10 cellular contexts compared by ENCODE assay signal in the genomic region with DNA sequence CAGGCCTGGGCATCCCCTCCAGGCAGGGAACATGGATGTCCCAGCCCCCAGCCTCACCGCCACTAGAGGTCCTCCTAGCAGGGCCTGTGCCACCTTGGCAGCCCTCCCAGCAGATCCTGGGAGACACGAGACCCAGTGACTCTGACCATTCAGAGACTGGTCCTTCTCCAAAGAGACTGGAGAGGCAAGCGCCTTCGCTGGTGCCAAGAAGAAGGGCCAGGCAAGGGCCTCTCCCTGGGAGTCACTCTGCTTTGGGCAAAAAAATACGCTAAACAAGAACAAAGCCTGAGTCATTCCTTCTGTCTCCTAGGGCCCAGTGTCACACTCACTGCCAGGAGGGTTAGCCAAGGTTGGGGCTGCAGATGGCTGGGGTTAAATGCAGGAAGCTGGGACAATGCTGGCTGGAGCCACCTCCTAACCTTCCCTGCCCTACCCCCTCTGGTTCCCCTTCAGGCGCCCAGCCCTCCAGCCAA. TPM values are rescaled to one million over a fixed set of nuclear protein-coding genes. Genes with fewer than 3 reads are reported as not detected.
A peak's percentile ranks its signal among the peaks of the same experiment; 100 is the strongest.
DNase-seq lines count a peak whose midpoint lies in the region; FAIRE-seq and TF ChIP-seq lines count a peak whose summit lies in the region.
"Had no signal": no experiment of that assay in that cellular context is flagged by ENCODE, and none has a peak within 500 bp of the region (broad histone marks: within the 10 kb centered on the region; RNA-seq: fewer than 3 reads in every experiment).

No MANE protein-coding gene starts in this region.

- H3K9me3 Mint-ChIP-seq in activated CD4-positive, alpha-beta memory T cell treated with anti-CD3 and anti-CD28 coated beads for 36 hours = no peaks in the 10 kb centered on the region
- H3K9me3 Mint-ChIP-seq: naive thymus-derived CD4-positive, alpha-beta T cell had no signal

- H3K23ac ChIP-seq in neuronal stem cell (ENCODE audit: low read depth, low read length, poor library complexity) = no peak overlapping the region

- no peak overlapping the region for H2BK12ac ChIP-seq in neuronal stem cell (ENCODE audit: low read length)

- intact Hi-C loops in endothelial cell of umbilical vein (cut with micrococcal nuclease) = no loop called here
- intact Hi-C loops in activated CD4-positive, alpha-beta memory T cell treated with anti-CD3 and anti-CD28 coated beads for 36 hours (cut with micrococcal nuclease) = no loop called here

- H3K79me2 ChIP-seq in endothelial cell of umbilical vein (ENCODE audit: control insufficient read depth, insufficient read depth, low read length) = no peaks in the 10 kb centered on the region

- no peak overlapping the region for H2BK15ac ChIP-seq in neuronal stem cell (ENCODE audit: low read length)

- H3K4me2 ChIP-seq in endothelial cell of umbilical vein (ENCODE audit: insufficient read depth, low read length) (no peak overlapping the region), neuronal stem cell (ENCODE audit: insufficient read depth, low read length, poor library complexity, severe bottlenecking) (no peak overlapping the region)

- BruUV-seq in endothelial cell of umbilical vein (replicated peaks; lab: Mats Ljungman, UMichigan) = no TSS peak

- peaks cover 6% of the 10 kb centered on the region for H3K4me1 ChIP-seq in endothelial cell of umbilical vein (ENCODE audit: control insufficient read depth, extremely low read depth, insufficient read depth, low read length)
- peaks cover 0 to 2% of the 10 kb centered on the region in 2 donors for H3K4me1 ChIP-seq in neuronal stem cell (ENCODE audit: control insufficient read depth in 2 of 2, insufficient read depth in 1 of 2, low read depth in 1 of 2, low read length in 2 of 2)

- H3K4me3 ChIP-seq in endothelial cell of umbilical vein (replicated peaks in 1 of 3; ENCODE audit: insufficient read depth in 1 of 3, low read depth in 1 of 3, low read length in 3 of 3) = no peak overlapping the region
- H3K4me3 ChIP-seq in neuronal stem cell (ENCODE audit: low read length in 2 of 2) = no peak overlapping the region

- H3K27me3 ChIP-seq in endothelial cell of umbilical vein (ENCODE audit: control insufficient read depth in 2 of 2, insufficient read depth in 2 of 2, low read length in 2 of 2) (no peaks in the 10 kb centered on the region), neuronal stem cell (ENCODE audit: control insufficient read depth in 3 of 3, insufficient read depth in 3 of 3, low read depth in 1 of 3, low read length in 3 of 3) (no peaks in the 10 kb centered on the region)

- no peak overlapping the region for H3K4me3 Mint-ChIP-seq in activated CD4-positive, alpha-beta memory T cell treated with anti-CD3 and anti-CD28 coated beads for 36 hours
- H3K4me3 Mint-ChIP-seq: brain; naive thymus-derived CD4-positive, alpha-beta T cell had no signal

- peak; percentile 7 to 35 for TF ChIP-seq CTCF in endothelial cell of umbilical vein (IDR thresholded peaks at IDR 0.05; ENCODE audit: extremely low read depth in 1 of 2, insufficient read depth in 1 of 2, low read depth in 1 of 2, low read length in 2 of 2)

- H2AFZ ChIP-seq in endothelial cell of umbilical vein (ENCODE audit: low read depth, low read length) = peak overlapping the region; percentile 10
- no peak overlapping the region for H2AFZ ChIP-seq in neuronal stem cell (ENCODE audit: low read length)

- no peaks in the 10 kb centered on the region for H3K79me1 ChIP-seq in neuronal stem cell (ENCODE audit: low read depth, low read length)

- peak overlapping the region; percentile 82 for H3K18ac ChIP-seq in neuronal stem cell (ENCODE audit: low read length)

- TF ChIP-seq POLR2A in endothelial cell of umbilical vein (IDR thresholded peaks at IDR 0.05; ENCODE audit: low read depth, low read length) = peak; percentile 36

- dilution Hi-C loops in endothelial cell of umbilical vein (cut with MboI; ENCODE audit: extremely low pct_ligation_motif_present, low sequenced_read_pairs) = no loop called here

- H4K8ac ChIP-seq in neuronal stem cell (ENCODE audit: low read depth, low read length) = no peak overlapping the region

- peak; percentile 90 for FAIRE-seq in endothelial cell of umbilical vein (lab: Jason Lieb, UNC)

- H2BK5ac ChIP-seq in neuronal stem cell (ENCODE audit: low read length) = no peak overlapping the region

- no peak overlapping the region for H3K4ac ChIP-seq in neuronal stem cell (ENCODE audit: low read length)

- H4K20me1 ChIP-seq in endothelial cell of umbilical vein (replicated peaks; ENCODE audit: control insufficient read depth, extremely low read depth, insufficient read depth, low read length) = no peaks in the 10 kb centered on the region

- POLR2A ChIA-PET in endothelial cell of umbilical vein (lab: Charles Lee) = no interaction called here
- POLR2A ChIA-PET in activated CD4-positive, alpha-beta memory T cell treated with anti-CD3 and anti-CD28 coated beads for 36 hours (lab: Charles Lee) = no interaction called here

- H3K9ac ChIP-seq in endothelial cell of umbilical vein (replicated peaks; ENCODE audit: extremely low read depth, insufficient read depth, low read length) (no peak overlapping the region), neuronal stem cell (ENCODE audit: low read depth, low read length, poor library complexity) (no peak overlapping the region)

- H3K27ac Mint-ChIP-seq in activated CD4-positive, alpha-beta memory T cell treated with anti-CD3 and anti-CD28 coated beads for 36 hours = no peak overlapping the region
- H3K27ac Mint-ChIP-seq: brain; naive thymus-derived CD4-positive, alpha-beta T cell had no signal

- H3K9me3 ChIP-seq in endothelial cell of umbilical vein (replicated peaks; ENCODE audit: control insufficient read depth, insufficient read depth, low read length) = no peaks in the 10 kb centered on the region
- no peaks in the 10 kb centered on the region for H3K9me3 ChIP-seq in neuronal stem cell (replicated peaks in 1 of 2; ENCODE audit: control insufficient read depth in 2 of 2, insufficient read depth in 1 of 2, low read depth in 1 of 2, low read length in 2 of 2)

- peaks cover 4% of the 10 kb centered on the region for H3K27me3 Mint-ChIP-seq in activated CD4-positive, alpha-beta memory T cell treated with anti-CD3 and anti-CD28 coated beads for 36 hours

- H3K4me1 Mint-ChIP-seq in activated CD4-positive, alpha-beta memory T cell treated with anti-CD3 and anti-CD28 coated beads for 36 hours (ENCODE audit: low read depth) = no peaks in the 10 kb centered on the region
- H3K4me1 Mint-ChIP-seq: naive thymus-derived CD4-positive, alpha-beta T cell had no signal

- DNase-seq in ELF-1 (ENCODE audit: low read depth, low spot score) (peak; percentile 21), NAMALWA (ENCODE audit: low spot score) (peak; percentile 8), endothelial cell of umbilical vein (ENCODE audit: low read depth, low spot score) (peak; percentile 83), neuronal stem cell (ENCODE audit: low spot score) (no peak), A172 (ENCODE audit: low spot score) (no peak)
- no peak for DNase-seq in activated T-cell treated with anti-CD3 and anti-CD28 coated beads, Interleukin-2, amount 50 U/mL, for 48 hours
- no peak for DNase-seq in stimulated activated CD4-positive, alpha-beta T cell treated with anti-CD3 and anti-CD28 coated beads, Interleukin-4, amount 100 ng/mL, for 4 hours
- DNase-seq in activated CD4-positive, alpha-beta memory T cell treated with anti-CD3 and anti-CD28 coated beads for 36 hours = no peak
- DNase-seq: naive thymus-derived CD4-positive, alpha-beta T cell had no signal

- H2BK120ac ChIP-seq in neuronal stem cell (ENCODE audit: low read depth, low read length) = no peak overlapping the region

- no CpG with 5 or more reads among the region's 6 CpGs for WGBS in neuronal stem cell (ENCODE audit: extremely low coverage in 2 of 2, insufficient read length in 2 of 2, insufficient replicate concordance in 1 of 2), 2 donors

- no peak overlapping the region for H4K91ac ChIP-seq in neuronal stem cell (ENCODE audit: low read depth, low read length, poor library complexity)

- no peaks in the 10 kb centered on the region for H3K36me3 Mint-ChIP-seq in activated CD4-positive, alpha-beta memory T cell treated with anti-CD3 and anti-CD28 coated beads for 36 hours
- H3K36me3 Mint-ChIP-seq: brain; naive thymus-derived CD4-positive, alpha-beta T cell had no signal

- H3K27ac ChIP-seq in endothelial cell of umbilical vein (ENCODE audit: insufficient read depth, low read depth, low read length) = peak overlapping the region; percentile 37
- no peak overlapping the region for H3K27ac ChIP-seq in neuronal stem cell (replicated peaks; ENCODE audit: low read length)

- H2AK5ac ChIP-seq in neuronal stem cell (ENCODE audit: low read depth, low read length) = no peak overlapping the region

- H3K36me3 ChIP-seq in endothelial cell of umbilical vein (ENCODE audit: control insufficient read depth in 2 of 2, extremely low read depth in 1 of 2, insufficient read depth in 2 of 2, low read length in 2 of 2) = no peaks in the 10 kb centered on the region
- no peaks in the 10 kb centered on the region for H3K36me3 ChIP-seq in neuronal stem cell (replicated peaks in 1 of 2; ENCODE audit: control insufficient read depth in 2 of 2, insufficient read depth in 2 of 2, low read length in 2 of 2)

- no peaks in the 10 kb centered on the region for H3K9me1 ChIP-seq in endothelial cell of umbilical vein (replicated peaks; ENCODE audit: control insufficient read depth, extremely low read depth, insufficient read depth, low read length)

- no peak overlapping the region for H3K14ac ChIP-seq in neuronal stem cell (ENCODE audit: low read length)

- CTCF ChIA-PET in endothelial cell of umbilical vein (lab: Charles Lee) = no interaction called here
- CTCF ChIA-PET in activated CD4-positive, alpha-beta memory T cell treated with anti-CD3 and anti-CD28 coated beads for 36 hours (lab: Charles Lee) = no interaction called here

TF ChIP-seq in endothelial cell of umbilical vein, 7 proteins besides CTCF, POLR2A, EP300 and RAD21 (continues in another document):
- peak; percentile 54 for TF ChIP-seq POLR2AphosphoS5 (IDR thresholded peaks at IDR 0.05; ENCODE audit: insufficient read depth, low read depth, low read length)
- TF ChIP-seq EZH2 (IDR thresholded peaks at IDR 0.05; ENCODE audit: borderline replicate concordance, low read depth, low read length, severe bottlenecking) = no peak
- TF ChIP-seq JUN (IDR thresholded peaks at IDR 0.05; ENCODE audit: borderline replicate concordance, insufficient read depth, insufficient read length, low read depth) = no peak

RNA-seq across cellular contexts. Expression of a gene that starts 35.3 kb away (rescaled TPM):
- not detected in 2 replicates for total RNA-seq in endothelial cell of umbilical vein
- polyA plus RNA-seq in endothelial cell of umbilical vein = not detected in 2 replicates
- polyA plus RNA-seq in endothelial cell of umbilical vein (2011; cell fraction: cytosol; rRNA removed) = not detected in 2 replicates
- polyA plus RNA-seq in endothelial cell of umbilical vein (2011; cell fraction: nucleus; rRNA removed) = not detected in 2 replicates
- polyA plus RNA-seq in endothelial cell of umbilical vein (2012) = not detected in 2 replicates
- not detected in 2 replicates for polyA minus RNA-seq in endothelial cell of umbilical vein
- polyA minus RNA-seq in endothelial cell of umbilical vein (2011; cell fraction: cytosol; rRNA and poly(A)+ RNA removed) = not detected
- not detected in 2 replicates for polyA minus RNA-seq in endothelial cell of umbilical vein (2011; cell fraction: nucleus; rRNA and poly(A)+ RNA removed)
- not detected for polyA plus RNA-seq in neuronal stem cell (2013, experiment 1 of 2)
- polyA plus RNA-seq in neuronal stem cell (2013, experiment 2 of 2) = not detected
- total RNA-seq in activated CD4-positive, alpha-beta memory T cell treated with anti-CD3 and anti-CD28 coated beads for 36 hours = not detected
- not detected in 2 replicates for total RNA-seq in A172 (2014; rRNA removed; shearing (Covaris generic))
- total RNA-seq: naive thymus-derived CD4-positive, alpha-beta T cell had no signal
- polyA plus RNA-seq: naive thymus-derived CD4-positive, alpha-beta T cell had no signal

Comparison
In these comparisons a context has a peak if more than half of its experiments do, and no peak if none do; other contexts are left out.
1. DNase-seq: peak in ELF-1 (single experiment), NAMALWA (single experiment) and endothelial cell of umbilical vein (single experiment); none in neuronal stem cell (single experiment), activated T-cell treated with anti-CD3 and anti-CD28 coated beads, Interleukin-2, amount 50 U/mL, for 48 hours (0 of 2), stimulated activated CD4-positive, alpha-beta T cell treated with anti-CD3 and anti-CD28 coated beads, Interleukin-4, amount 100 ng/mL, for 4 hours (0 of 2), activated CD4-positive, alpha-beta memory T cell treated with anti-CD3 and anti-CD28 coated beads for 36 hours (single experiment) and A172 (single experiment).